Comparison of ENCODE assay signal across 28 cellular contexts in genomic region chr6:100693249-100693927, GRCh38.
DNase-seq lines count a peak whose midpoint lies in the region; ATAC-seq and TF ChIP-seq lines count a peak whose summit lies in the region.
"Had no signal": no experiment of that assay in that cellular context is flagged by ENCODE, and none has a peak within 500 bp of the region (broad histone marks: within the 10 kb centered on the region; RNA-seq: fewer than 3 reads in every experiment).

No MANE protein-coding gene starts in this region.

- intact Hi-C loops in transverse colon (cut with DNase I; ENCODE audit: low total_unique reads): no loop called here

- H3K4me1 ChIP-seq in transverse colon: no peaks in the 10 kb centered on the region
- H3K4me1 ChIP-seq: SJCRH30 had no signal

- no peaks in the 10 kb centered on the region for H3K27me3 ChIP-seq in transverse colon
- H3K27me3 ChIP-seq: MG63, SJCRH30 had no signal

- H3K4me3 ChIP-seq in transverse colon: no peak overlapping the region
- H3K4me3 ChIP-seq: MG63, SJCRH30 had no signal

- DNase-seq in RPMI8226 (no peak), substantia nigra (lab: John Stamatoyannopoulos, UW) (no peak), transverse colon (no peak)
- DNase-seq: 8988T; AML-193; Calu3; CD8-positive, alpha-beta memory T cell; DMS153; H9; HFFc6; Kasumi-1; MG63; NCI-H1048; NCI-H1417 treated with DMSO at 0.1 percent for 48 hours; NCI-H187; NCI-H2107; NCI-H226; NCI-H524; NCI-H774; SJCRH30; T-cell had no signal

- H3K27ac ChIP-seq in substantia nigra (ENCODE audit: low read depth, low read length, poor library complexity, severe bottlenecking) (no peak overlapping the region), transverse colon (no peak overlapping the region)
- H3K27ac ChIP-seq: C4-2B, SJCRH30 had no signal

- 90 to 93% methylated on average over 1 of the region's 1 CpG for WGBS in transverse colon (ENCODE audit: low coverage in 1 of 2), 2 donors

- peak; percentile 56 for ATAC-seq in GM18511 (IDR thresholded peaks at IDR 0.05; ENCODE audit: unreplicated experiment)
- ATAC-seq in GM19452 (IDR thresholded peaks at IDR 0.05; ENCODE audit: unreplicated experiment): peak; percentile 73
- ATAC-seq in HG02938 (IDR thresholded peaks at IDR 0.05; ENCODE audit: unreplicated experiment): peak; percentile 71
- ATAC-seq in HG03354 (IDR thresholded peaks at IDR 0.05; ENCODE audit: poor library complexity, severe bottlenecking, unreplicated experiment): peak; percentile 83
- no peak for ATAC-seq in GM19328 (IDR thresholded peaks at IDR 0.05; ENCODE audit: unreplicated experiment)
- ATAC-seq: Panc1, T-cell had no signal

- no peak for TF ChIP-seq CTCF in transverse colon (IDR thresholded peaks at IDR 0.05)

- in situ Hi-C loops in transverse colon (cut with MboI; ENCODE audit: low pct_ligation_motif_present in 1 of 4, low pct_unique_long_range_greater_than_20kb in 1 of 4, low sequenced_read_pairs in 3 of 4): no loop called here

- no peak for TF ChIP-seq EP300 in transverse colon (IDR thresholded peaks at IDR 0.05; ENCODE audit: low read depth)

- no peaks in the 10 kb centered on the region for H3K36me3 ChIP-seq in transverse colon
- H3K36me3 ChIP-seq: MG63 had no signal

- TF ChIP-seq POLR2A in transverse colon (IDR thresholded peaks at IDR 0.05): no peak

- no peaks in the 10 kb centered on the region for H3K9me3 ChIP-seq in transverse colon
- H3K9me3 ChIP-seq: MG63, SJCRH30 had no signal
